In the genomic region with DNA sequence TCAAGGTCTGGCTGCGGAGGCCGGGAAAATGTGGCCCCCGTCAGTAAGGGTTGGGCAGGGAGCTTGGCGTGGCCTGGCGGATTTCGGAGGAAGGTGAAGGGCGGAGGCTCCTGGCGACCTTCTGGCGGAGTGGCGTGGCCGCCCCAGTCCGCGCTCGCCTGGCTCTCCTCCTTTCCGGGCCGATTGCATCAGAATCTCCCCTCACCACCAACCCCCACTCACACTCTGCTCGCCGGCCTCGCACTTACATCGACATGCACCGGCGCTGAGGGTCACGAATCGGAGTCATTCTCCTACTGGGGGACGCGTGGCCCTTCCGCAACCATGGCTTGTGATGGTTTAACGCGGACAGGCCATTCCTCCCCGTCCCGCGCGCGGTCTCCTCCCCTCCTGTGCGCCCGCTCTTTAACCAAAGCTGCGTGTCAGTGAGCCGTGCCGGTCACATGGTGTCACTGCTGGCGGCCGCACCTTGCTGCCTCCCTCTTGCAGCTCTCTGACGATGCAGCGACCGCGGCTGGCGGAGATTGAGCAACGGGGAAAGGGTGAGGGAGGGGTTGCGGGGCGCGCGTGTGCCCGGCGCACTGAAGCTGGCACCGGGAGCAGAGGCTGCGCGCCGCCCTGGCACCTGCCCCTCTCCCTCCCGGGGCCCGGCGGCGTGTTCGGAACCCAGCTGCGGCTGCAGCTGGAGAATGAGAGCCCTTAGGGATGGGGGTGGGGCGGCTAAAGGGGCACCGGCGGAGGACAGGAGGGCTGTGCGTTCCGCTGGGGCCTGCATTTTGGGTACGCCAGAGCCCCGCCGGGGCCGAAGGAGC, we compare ENCODE assay signal across 1 cellular context.
TF ChIP-seq lines count a peak whose summit lies in the region.

A gene (minus strand): TSS at position 427 of the 812 bp plus-strand sequence. CDS start 29,243 bp downstream, outside the sequence.

TF ChIP-seq in HepG2, 621 proteins besides CTCF, POLR2A, EP300 and RAD21 (continued from another document and continues in another):
- TF ChIP-seq, protein P1, sequence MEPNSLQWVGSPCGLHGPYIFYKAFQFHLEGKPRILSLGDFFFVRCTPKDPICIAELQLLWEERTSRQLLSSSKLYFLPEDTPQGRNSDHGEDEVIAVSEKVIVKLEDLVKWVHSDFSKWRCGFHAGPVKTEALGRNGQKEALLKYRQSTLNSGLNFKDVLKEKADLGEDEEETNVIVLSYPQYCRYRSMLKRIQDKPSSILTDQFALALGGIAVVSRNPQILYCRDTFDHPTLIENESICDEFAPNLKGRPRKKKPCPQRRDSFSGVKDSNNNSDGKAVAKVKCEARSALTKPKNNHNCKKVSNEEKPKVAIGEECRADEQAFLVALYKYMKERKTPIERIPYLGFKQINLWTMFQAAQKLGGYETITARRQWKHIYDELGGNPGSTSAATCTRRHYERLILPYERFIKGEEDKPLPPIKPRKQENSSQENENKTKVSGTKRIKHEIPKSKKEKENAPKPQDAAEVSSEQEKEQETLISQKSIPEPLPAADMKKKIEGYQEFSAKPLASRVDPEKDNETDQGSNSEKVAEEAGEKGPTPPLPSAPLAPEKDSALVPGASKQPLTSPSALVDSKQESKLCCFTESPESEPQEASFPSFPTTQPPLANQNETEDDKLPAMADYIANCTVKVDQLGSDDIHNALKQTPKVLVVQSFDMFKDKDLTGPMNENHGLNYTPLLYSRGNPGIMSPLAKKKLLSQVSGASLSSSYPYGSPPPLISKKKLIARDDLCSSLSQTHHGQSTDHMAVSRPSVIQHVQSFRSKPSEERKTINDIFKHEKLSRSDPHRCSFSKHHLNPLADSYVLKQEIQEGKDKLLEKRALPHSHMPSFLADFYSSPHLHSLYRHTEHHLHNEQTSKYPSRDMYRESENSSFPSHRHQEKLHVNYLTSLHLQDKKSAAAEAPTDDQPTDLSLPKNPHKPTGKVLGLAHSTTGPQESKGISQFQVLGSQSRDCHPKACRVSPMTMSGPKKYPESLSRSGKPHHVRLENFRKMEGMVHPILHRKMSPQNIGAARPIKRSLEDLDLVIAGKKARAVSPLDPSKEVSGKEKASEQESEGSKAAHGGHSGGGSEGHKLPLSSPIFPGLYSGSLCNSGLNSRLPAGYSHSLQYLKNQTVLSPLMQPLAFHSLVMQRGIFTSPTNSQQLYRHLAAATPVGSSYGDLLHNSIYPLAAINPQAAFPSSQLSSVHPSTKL (CRISPR knock-in tag; IDR thresholded peaks at IDR 0.05) = peak; percentile 73; the same call in 1 of the 2 replicates
- TF ChIP-seq ZNF24 (IDR thresholded peaks at IDR 0.05) (no peak), ZNF136 (CRISPR knock-in tag; IDR thresholded peaks at IDR 0.05; ENCODE audit: low read depth) (peak; percentile 87; the same call in 1 of the 2 replicates), ZNF205 (CRISPR knock-in tag; IDR thresholded peaks at IDR 0.05) (0 out of 2 replicates have a peak, but pooled peaks have one; percentile 67), PAF1 (CRISPR knock-in tag; IDR thresholded peaks at IDR 0.05) (no peak), PHF21A (CRISPR knock-in tag; IDR thresholded peaks at IDR 0.05) (peak; percentile 67; the same call in 1 of the 2 replicates), ZMYM3 (CRISPR knock-in tag; IDR thresholded peaks at IDR 0.05) (peak; percentile 82; the same call in 1 of the 2 replicates), ZNF460 (CRISPR knock-in tag; IDR thresholded peaks at IDR 0.05; ENCODE audit: borderline replicate concordance) (no peak), ZNF644 (CRISPR knock-in tag; IDR thresholded peaks at IDR 0.05; ENCODE audit: low read depth) (no peak), SALL1 (CRISPR knock-in tag; IDR thresholded peaks at IDR 0.05) (peak; percentile 92), ISX (CRISPR knock-in tag; conservative IDR thresholded peaks at IDR 0.05) (0 out of 2 replicates have a peak, but pooled peaks have one; percentile 72), ZNF235 (CRISPR knock-in tag; IDR thresholded peaks at IDR 0.05; ENCODE audit: borderline replicate concordance) (peak; percentile 93), SAFB2 (CRISPR knock-in tag; IDR thresholded peaks at IDR 0.05; ENCODE audit: borderline replicate concordance, low read depth) (peak; percentile 65; the same call in 1 of the 2 replicates), HDAC1 (CRISPR knock-in tag; IDR thresholded peaks at IDR 0.05) (peak; percentile 86), ZFX (CRISPR knock-in tag; IDR thresholded peaks at IDR 0.05; ENCODE audit: low read depth) (peak; percentile 87), FOXK1 (CRISPR knock-in tag; IDR thresholded peaks at IDR 0.05; ENCODE audit: borderline replicate concordance, low read depth) (no peak), ATF7 (IDR thresholded peaks at IDR 0.05) (no peak), ATF7 (CRISPR knock-in tag; IDR thresholded peaks at IDR 0.05) (peak; percentile 78), ZNF224 (CRISPR knock-in tag; IDR thresholded peaks at IDR 0.05) (peak; percentile 91; the same call in 1 of the 2 replicates), ZNF552 (CRISPR knock-in tag; IDR thresholded peaks at IDR 0.05; ENCODE audit: borderline replicate concordance) (peak; percentile 94), MIER2 (CRISPR knock-in tag; IDR thresholded peaks at IDR 0.05) (no peak), CENPT (CRISPR knock-in tag; IDR thresholded peaks at IDR 0.05; ENCODE audit: low read depth) (peak; percentile 87), ZNF296 (CRISPR knock-in tag; conservative IDR thresholded peaks at IDR 0.05) (peak; percentile 87; the same call in 1 of the 2 replicates), CBX5 (CRISPR knock-in tag; IDR thresholded peaks at IDR 0.05; ENCODE audit: borderline replicate concordance) (peak; percentile 88), ZSCAN12 (CRISPR knock-in tag; IDR thresholded peaks at IDR 0.05) (peak; percentile 89; the same call in 1 of the 2 replicates), HOXA5 (CRISPR knock-in tag; IDR thresholded peaks at IDR 0.05) (peak; percentile 62; the same call in 1 of the 2 replicates), GABPB1 (CRISPR knock-in tag; IDR thresholded peaks at IDR 0.05) (peak; percentile 83), ZNF326 (CRISPR knock-in tag; IDR thresholded peaks at IDR 0.05; ENCODE audit: borderline replicate concordance) (no peak), ZNF614 (CRISPR knock-in tag; IDR thresholded peaks at IDR 0.05; ENCODE audit: borderline replicate concordance) (peak; percentile 75), MIXL1 (CRISPR knock-in tag; IDR thresholded peaks at IDR 0.05) (no peak), ZNF264 (CRISPR knock-in tag; IDR thresholded peaks at IDR 0.05) (peak; percentile 82), NR1H2 (CRISPR knock-in tag; IDR thresholded peaks at IDR 0.05; ENCODE audit: borderline replicate concordance, low read depth) (peak; percentile 82; the same call in 1 of the 2 replicates), ZNF547 (CRISPR knock-in tag; IDR thresholded peaks at IDR 0.05) (peak; percentile 97), HOXD1 (CRISPR knock-in tag; IDR thresholded peaks at IDR 0.05) (peak; percentile 75; the same call in 1 of the 2 replicates), ZNF589 (CRISPR knock-in tag; conservative IDR thresholded peaks at IDR 0.05) (peak; percentile 72; the same call in 1 of the 2 replicates), KAT2B (IDR thresholded peaks at IDR 0.05; ENCODE audit: borderline replicate concordance, low read depth, low read length) (no peak), GTF2F1 (IDR thresholded peaks at IDR 0.05; ENCODE audit: low read length) (no peak), ZNF12 (CRISPR knock-in tag; IDR thresholded peaks at IDR 0.05) (peak; percentile 69; the same call in 1 of the 2 replicates), DPF2 (CRISPR knock-in tag; IDR thresholded peaks at IDR 0.05; ENCODE audit: borderline replicate concordance, low read depth) (peak; percentile 35; the same call in 1 of the 2 replicates), ZNF577 (CRISPR knock-in tag; IDR thresholded peaks at IDR 0.05; ENCODE audit: borderline replicate concordance, low read depth) (no peak), KLF16 (CRISPR knock-in tag; IDR thresholded peaks at IDR 0.05) (peak; percentile 80; a peak in 2 of 4 replicates), ZBTB1 (CRISPR knock-in tag; IDR thresholded peaks at IDR 0.05; ENCODE audit: borderline replicate concordance) (no peak), KMT2B (CRISPR knock-in tag; IDR thresholded peaks at IDR 0.05) (peak; percentile 88), NCOR1 (IDR thresholded peaks at IDR 0.05; ENCODE audit: borderline replicate concordance, low read length) (no peak), NR2C2 (CRISPR knock-in tag; IDR thresholded peaks at IDR 0.05; ENCODE audit: borderline replicate concordance) (peak; percentile 71), ZNF335 (CRISPR knock-in tag; IDR thresholded peaks at IDR 0.05) (no peak; the same call in 1 of the 2 replicates), WIZ (CRISPR knock-in tag; IDR thresholded peaks at IDR 0.05) (no peak), MZF1 (CRISPR knock-in tag; IDR thresholded peaks at IDR 0.05; ENCODE audit: borderline replicate concordance) (peak; percentile 98; the same call in 1 of the 2 replicates)
- TF ChIP-seq, protein P2, sequence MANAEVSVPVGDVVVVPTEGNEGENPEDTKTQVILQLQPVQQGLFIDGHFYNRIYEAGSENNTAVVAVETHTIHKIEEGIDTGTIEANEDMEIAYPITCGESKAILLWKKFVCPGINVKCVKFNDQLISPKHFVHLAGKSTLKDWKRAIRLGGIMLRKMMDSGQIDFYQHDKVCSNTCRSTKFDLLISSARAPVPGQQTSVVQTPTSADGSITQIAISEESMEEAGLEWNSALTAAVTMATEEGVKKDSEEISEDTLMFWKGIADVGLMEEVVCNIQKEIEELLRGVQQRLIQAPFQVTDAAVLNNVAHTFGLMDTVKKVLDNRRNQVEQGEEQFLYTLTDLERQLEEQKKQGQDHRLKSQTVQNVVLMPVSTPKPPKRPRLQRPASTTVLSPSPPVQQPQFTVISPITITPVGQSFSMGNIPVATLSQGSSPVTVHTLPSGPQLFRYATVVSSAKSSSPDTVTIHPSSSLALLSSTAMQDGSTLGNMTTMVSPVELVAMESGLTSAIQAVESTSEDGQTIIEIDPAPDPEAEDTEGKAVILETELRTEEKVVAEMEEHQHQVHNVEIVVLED (CRISPR knock-in tag; IDR thresholded peaks at IDR 0.05; ENCODE audit: borderline replicate concordance) = peak; percentile 62; the same call in 1 of the 2 replicates
- TF ChIP-seq, protein P3, sequence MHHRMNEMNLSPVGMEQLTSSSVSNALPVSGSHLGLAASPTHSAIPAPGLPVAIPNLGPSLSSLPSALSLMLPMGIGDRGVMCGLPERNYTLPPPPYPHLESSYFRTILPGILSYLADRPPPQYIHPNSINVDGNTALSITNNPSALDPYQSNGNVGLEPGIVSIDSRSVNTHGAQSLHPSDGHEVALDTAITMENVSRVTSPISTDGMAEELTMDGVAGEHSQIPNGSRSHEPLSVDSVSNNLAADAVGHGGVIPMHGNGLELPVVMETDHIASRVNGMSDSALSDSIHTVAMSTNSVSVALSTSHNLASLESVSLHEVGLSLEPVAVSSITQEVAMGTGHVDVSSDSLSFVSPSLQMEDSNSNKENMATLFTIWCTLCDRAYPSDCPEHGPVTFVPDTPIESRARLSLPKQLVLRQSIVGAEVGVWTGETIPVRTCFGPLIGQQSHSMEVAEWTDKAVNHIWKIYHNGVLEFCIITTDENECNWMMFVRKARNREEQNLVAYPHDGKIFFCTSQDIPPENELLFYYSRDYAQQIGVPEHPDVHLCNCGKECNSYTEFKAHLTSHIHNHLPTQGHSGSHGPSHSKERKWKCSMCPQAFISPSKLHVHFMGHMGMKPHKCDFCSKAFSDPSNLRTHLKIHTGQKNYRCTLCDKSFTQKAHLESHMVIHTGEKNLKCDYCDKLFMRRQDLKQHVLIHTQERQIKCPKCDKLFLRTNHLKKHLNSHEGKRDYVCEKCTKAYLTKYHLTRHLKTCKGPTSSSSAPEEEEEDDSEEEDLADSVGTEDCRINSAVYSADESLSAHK (CRISPR knock-in tag; IDR thresholded peaks at IDR 0.05; ENCODE audit: borderline replicate concordance) = no peak
- TF ChIP-seq, protein P4, sequence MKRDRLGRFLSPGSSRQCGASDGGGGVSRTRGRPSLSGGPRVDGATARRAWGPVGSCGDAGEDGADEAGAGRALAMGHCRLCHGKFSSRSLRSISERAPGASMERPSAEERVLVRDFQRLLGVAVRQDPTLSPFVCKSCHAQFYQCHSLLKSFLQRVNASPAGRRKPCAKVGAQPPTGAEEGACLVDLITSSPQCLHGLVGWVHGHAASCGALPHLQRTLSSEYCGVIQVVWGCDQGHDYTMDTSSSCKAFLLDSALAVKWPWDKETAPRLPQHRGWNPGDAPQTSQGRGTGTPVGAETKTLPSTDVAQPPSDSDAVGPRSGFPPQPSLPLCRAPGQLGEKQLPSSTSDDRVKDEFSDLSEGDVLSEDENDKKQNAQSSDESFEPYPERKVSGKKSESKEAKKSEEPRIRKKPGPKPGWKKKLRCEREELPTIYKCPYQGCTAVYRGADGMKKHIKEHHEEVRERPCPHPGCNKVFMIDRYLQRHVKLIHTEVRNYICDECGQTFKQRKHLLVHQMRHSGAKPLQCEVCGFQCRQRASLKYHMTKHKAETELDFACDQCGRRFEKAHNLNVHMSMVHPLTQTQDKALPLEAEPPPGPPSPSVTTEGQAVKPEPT (CRISPR knock-in tag; IDR thresholded peaks at IDR 0.05; ENCODE audit: low read depth) = peak; percentile 88; the same call in 1 of the 2 replicates
- TF ChIP-seq, protein P5, sequence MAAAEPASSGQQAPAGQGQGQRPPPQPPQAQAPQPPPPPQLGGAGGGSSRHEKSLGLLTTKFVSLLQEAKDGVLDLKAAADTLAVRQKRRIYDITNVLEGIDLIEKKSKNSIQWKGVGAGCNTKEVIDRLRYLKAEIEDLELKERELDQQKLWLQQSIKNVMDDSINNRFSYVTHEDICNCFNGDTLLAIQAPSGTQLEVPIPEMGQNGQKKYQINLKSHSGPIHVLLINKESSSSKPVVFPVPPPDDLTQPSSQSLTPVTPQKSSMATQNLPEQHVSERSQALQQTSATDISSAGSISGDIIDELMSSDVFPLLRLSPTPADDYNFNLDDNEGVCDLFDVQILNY (CRISPR knock-in tag; conservative IDR thresholded peaks at IDR 0.05) = 0 out of 2 replicates have a peak, but pooled peaks have one; percentile 67
- TF ChIP-seq, protein P6, sequence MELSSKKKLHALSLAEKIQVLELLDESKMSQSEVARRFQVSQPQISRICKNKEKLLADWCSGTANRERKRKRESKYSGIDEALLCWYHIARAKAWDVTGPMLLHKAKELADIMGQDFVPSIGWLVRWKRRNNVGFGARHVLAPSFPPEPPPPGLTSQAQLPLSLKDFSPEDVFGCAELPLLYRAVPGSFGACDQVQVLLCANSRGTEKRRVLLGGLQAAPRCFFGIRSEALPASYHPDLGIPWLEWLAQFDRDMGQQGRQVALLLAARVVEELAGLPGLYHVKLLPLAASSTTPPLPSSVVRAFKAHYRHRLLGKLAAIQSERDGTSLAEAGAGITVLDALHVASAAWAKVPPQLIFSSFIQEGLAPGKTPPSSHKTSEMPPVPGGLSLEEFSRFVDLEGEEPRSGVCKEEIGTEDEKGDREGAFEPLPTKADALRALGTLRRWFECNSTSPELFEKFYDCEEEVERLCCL (CRISPR knock-in tag; IDR thresholded peaks at IDR 0.05; ENCODE audit: borderline replicate concordance) = peak; percentile 89; the same call in 1 of the 2 replicates
- TF ChIP-seq, protein P7, sequence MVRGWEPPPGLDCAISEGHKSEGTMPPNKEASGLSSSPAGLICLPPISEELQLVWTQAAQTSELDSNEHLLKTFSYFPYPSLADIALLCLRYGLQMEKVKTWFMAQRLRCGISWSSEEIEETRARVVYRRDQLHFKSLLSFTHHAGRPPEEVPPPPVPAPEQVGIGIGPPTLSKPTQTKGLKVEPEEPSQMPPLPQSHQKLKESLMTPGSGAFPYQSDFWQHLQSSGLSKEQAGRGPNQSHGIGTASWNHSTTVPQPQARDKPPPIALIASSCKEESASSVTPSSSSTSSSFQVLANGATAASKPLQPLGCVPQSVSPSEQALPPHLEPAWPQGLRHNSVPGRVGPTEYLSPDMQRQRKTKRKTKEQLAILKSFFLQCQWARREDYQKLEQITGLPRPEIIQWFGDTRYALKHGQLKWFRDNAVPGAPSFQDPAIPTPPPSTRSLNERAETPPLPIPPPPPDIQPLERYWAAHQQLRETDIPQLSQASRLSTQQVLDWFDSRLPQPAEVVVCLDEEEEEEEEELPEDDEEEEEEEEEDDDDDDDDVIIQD (CRISPR knock-in tag; IDR thresholded peaks at IDR 0.05; ENCODE audit: low read depth) = peak; percentile 49; the same call in 1 of the 2 replicates
